Comparison of ENCODE assay signal across 25 cellular contexts in the genomic region with DNA sequence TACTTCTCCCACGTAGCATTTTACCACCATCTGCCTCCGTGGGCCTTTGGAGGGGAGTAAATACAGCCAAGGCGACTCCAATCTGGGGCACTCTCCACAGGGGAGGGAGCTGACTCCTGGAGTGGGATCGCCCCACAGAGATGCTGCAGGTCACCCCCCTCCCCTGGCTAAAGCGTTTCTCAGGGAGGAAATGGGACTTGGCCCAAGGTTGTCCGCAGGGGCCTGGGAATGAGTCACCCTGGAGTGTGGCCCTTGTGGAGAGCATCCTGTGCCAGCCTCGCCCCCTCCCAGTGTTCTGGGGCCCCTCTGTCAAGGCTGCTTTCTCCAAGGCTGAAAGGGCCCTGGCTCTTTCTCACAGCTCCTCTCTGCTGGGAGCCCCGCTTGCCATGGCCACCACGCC.
DNase-seq lines count a peak whose midpoint lies in the region; ATAC-seq, FAIRE-seq and TF ChIP-seq lines count a peak whose summit lies in the region.
"Had no signal": no experiment of that assay in that cellular context is flagged by ENCODE, and none has a peak within 500 bp of the region (broad histone marks: within the 10 kb centered on the region; RNA-seq: fewer than 3 reads in every experiment).

No MANE protein-coding gene starts in this region.

- peak overlapping the region; percentile 57 for H3K4me2 ChIP-seq in astrocyte (ENCODE audit: low read length)

- no peak overlapping the region for H3K27ac Mint-ChIP-seq in astrocyte (ENCODE audit: unreplicated experiment)
- H3K27ac Mint-ChIP-seq in activated naive CD8-positive, alpha-beta T cell treated with anti-CD3 and anti-CD28 coated beads for 36 hours, result no peak overlapping the region
- H3K27ac Mint-ChIP-seq: CD14-positive monocyte had no signal

- no peaks in the 10 kb centered on the region for H4K20me1 ChIP-seq in astrocyte (ENCODE audit: insufficient read depth, low read length)

- H3K9me3 ChIP-seq in astrocyte (ENCODE audit: insufficient read depth, low read depth, low read length), result no peaks in the 10 kb centered on the region
- H3K9me3 ChIP-seq: lower lobe of right lung, ovary, uterus had no signal

- no peaks in the 10 kb centered on the region for H3K36me3 ChIP-seq in astrocyte (ENCODE audit: insufficient read depth, low read length)
- H3K36me3 ChIP-seq: lower lobe of right lung, ovary, uterus had no signal

- DNase-seq in Daoy (ENCODE audit: low read depth) (peak; percentile 69), astrocyte (ENCODE audit: low read depth) (peak; percentile 33), fibroblast of mammary gland (ENCODE audit: low read depth) (peak; percentile 15), nucleus accumbens (lab: John Stamatoyannopoulos, UW) (peak in 34 of 56 donors; percentile 23 to 82 (median 56)), HuH-7.5 (ENCODE audit: low spot score) (no peak)
- no peak for DNase-seq in activated naive CD8-positive, alpha-beta T cell treated with anti-CD3 and anti-CD28 coated beads for 36 hours
- DNase-seq: activated CD8-positive, alpha-beta memory T cell treated with anti-CD3 and anti-CD28 coated beads, Interleukin-2, amount 50 U/mL, for 48 hours; aorta; cortex of kidney; KBM-7; lower lobe of right lung; MV-4-11; NCI-H187 treated with DMSO at 0.1 percent for 48 hours; NCI-H226; ovary; PC-3; SIG-M5; uterus had no signal

- peaks cover 6% of the 10 kb centered on the region for H3K9me3 Mint-ChIP-seq in astrocyte (ENCODE audit: unreplicated experiment)
- H3K9me3 Mint-ChIP-seq in activated naive CD8-positive, alpha-beta T cell treated with anti-CD3 and anti-CD28 coated beads for 36 hours, result peaks cover 3% of the 10 kb centered on the region

- H3K27me3 Mint-ChIP-seq in astrocyte (ENCODE audit: low read depth, unreplicated experiment), result peaks cover 3% of the 10 kb centered on the region
- H3K27me3 Mint-ChIP-seq in activated naive CD8-positive, alpha-beta T cell treated with anti-CD3 and anti-CD28 coated beads for 36 hours, result peaks cover 16% of the 10 kb centered on the region

- H2AFZ ChIP-seq in astrocyte (ENCODE audit: low read depth, low read length), result no peak overlapping the region

- no peak for FAIRE-seq in astrocyte (lab: Jason Lieb, UNC)
- FAIRE-seq: G401.6, keratinocyte had no signal

- no peaks in the 10 kb centered on the region for H3K36me3 Mint-ChIP-seq in astrocyte (ENCODE audit: low read depth, unreplicated experiment)
- no peaks in the 10 kb centered on the region for H3K36me3 Mint-ChIP-seq in activated naive CD8-positive, alpha-beta T cell treated with anti-CD3 and anti-CD28 coated beads for 36 hours
- H3K36me3 Mint-ChIP-seq: CD14-positive monocyte had no signal

- H3K4me3 Mint-ChIP-seq in astrocyte (ENCODE audit: unreplicated experiment), result no peak overlapping the region
- H3K4me3 Mint-ChIP-seq in activated naive CD8-positive, alpha-beta T cell treated with anti-CD3 and anti-CD28 coated beads for 36 hours, result no peak overlapping the region
- H3K4me3 Mint-ChIP-seq: CD14-positive monocyte had no signal

- TF ChIP-seq CTCF in astrocyte (IDR thresholded peaks at IDR 0.05; ENCODE audit: insufficient read depth, low read depth, low read length) (no peak), fibroblast of mammary gland (conservative IDR thresholded peaks at IDR 0.05; ENCODE audit: control insufficient read depth, insufficient read depth, low read depth, low read length) (no peak)

- H3K27ac ChIP-seq in astrocyte (ENCODE audit: low read depth, low read length), result no peak overlapping the region
- H3K27ac ChIP-seq: lower lobe of right lung, ovary, uterus, VCaP had no signal

- no peaks in the 10 kb centered on the region for H3K27me3 ChIP-seq in astrocyte (ENCODE audit: insufficient read depth, low read length)
- H3K27me3 ChIP-seq: ovary, uterus had no signal

- H3K79me2 ChIP-seq in astrocyte (ENCODE audit: insufficient read depth, low read length), result no peaks in the 10 kb centered on the region

- H3K9ac ChIP-seq in astrocyte (ENCODE audit: low read length), result no peak overlapping the region

- no peak for ATAC-seq in GM21381 (IDR thresholded peaks at IDR 0.05; ENCODE audit: unreplicated experiment)
- ATAC-seq in HG02840 (IDR thresholded peaks at IDR 0.05; ENCODE audit: low FRiP score, unreplicated experiment), result no peak
- ATAC-seq: lower lobe of right lung, PC-3, right cardiac atrium had no signal

- H3K4me1 ChIP-seq in astrocyte (ENCODE audit: insufficient read depth, low read length), result peaks cover 14% of the 10 kb centered on the region
- H3K4me1 ChIP-seq: uterus had no signal

- peaks cover 6% of the 10 kb centered on the region for H3K4me1 Mint-ChIP-seq in astrocyte (ENCODE audit: low read depth, unreplicated experiment)
- H3K4me1 Mint-ChIP-seq in activated naive CD8-positive, alpha-beta T cell treated with anti-CD3 and anti-CD28 coated beads for 36 hours, result no peaks in the 10 kb centered on the region

- H3K4me3 ChIP-seq in astrocyte (ENCODE audit: insufficient read depth, low read depth, low read length) (no peak overlapping the region), fibroblast of mammary gland (ENCODE audit: control insufficient read depth, low read depth, low read length) (no peak overlapping the region)
- H3K4me3 ChIP-seq: lower lobe of right lung, ovary, uterus had no signal

Comparison
In these comparisons a context has a peak if more than half of its experiments do, and no peak if none do; other contexts are left out.
1. DNase-seq: peak in Daoy (single experiment), astrocyte (single experiment), fibroblast of mammary gland (single experiment) and nucleus accumbens (34 of 56); none in activated naive CD8-positive, alpha-beta T cell treated with anti-CD3 and anti-CD28 coated beads for 36 hours (single experiment) and HuH-7.5 (single experiment).